Comparison of ENCODE assay signal across 1 cellular context in the genomic region with DNA sequence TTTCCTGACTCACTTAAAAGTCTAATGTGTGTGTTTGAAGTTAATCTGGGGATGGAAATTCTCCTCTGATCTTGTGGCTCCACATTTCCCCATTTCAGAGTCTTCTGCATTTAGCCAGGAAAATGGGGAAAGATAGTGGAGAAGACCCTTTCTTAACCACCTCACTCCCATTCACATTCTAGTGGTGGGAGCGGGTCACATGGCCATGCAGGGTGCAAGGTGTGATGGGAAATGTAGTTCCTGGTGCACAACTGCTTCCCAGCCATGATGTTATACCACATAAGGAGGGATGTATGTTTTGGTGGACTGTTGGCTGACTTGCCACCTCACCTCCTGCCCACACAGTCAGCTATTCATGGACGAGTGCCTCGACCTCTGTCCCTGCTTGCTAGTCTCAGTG.
TF ChIP-seq lines count a peak whose summit lies in the region.

No MANE protein-coding gene starts in this region.

TF ChIP-seq in IMR-90, 13 proteins besides CTCF, POLR2A, EP300 and RAD21:
- TF ChIP-seq, protein P1, sequence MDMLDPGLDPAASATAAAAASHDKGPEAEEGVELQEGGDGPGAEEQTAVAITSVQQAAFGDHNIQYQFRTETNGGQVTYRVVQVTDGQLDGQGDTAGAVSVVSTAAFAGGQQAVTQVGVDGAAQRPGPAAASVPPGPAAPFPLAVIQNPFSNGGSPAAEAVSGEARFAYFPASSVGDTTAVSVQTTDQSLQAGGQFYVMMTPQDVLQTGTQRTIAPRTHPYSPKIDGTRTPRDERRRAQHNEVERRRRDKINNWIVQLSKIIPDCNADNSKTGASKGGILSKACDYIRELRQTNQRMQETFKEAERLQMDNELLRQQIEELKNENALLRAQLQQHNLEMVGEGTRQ (IDR thresholded peaks at IDR 0.05; ENCODE audit: low read depth, low read length): peak; percentile 91
- TF ChIP-seq, protein P2, sequence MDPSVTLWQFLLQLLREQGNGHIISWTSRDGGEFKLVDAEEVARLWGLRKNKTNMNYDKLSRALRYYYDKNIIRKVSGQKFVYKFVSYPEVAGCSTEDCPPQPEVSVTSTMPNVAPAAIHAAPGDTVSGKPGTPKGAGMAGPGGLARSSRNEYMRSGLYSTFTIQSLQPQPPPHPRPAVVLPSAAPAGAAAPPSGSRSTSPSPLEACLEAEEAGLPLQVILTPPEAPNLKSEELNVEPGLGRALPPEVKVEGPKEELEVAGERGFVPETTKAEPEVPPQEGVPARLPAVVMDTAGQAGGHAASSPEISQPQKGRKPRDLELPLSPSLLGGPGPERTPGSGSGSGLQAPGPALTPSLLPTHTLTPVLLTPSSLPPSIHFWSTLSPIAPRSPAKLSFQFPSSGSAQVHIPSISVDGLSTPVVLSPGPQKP (IDR thresholded peaks at IDR 0.05; ENCODE audit: borderline replicate concordance, low read depth, low read length): no peak
- TF ChIP-seq RFX5 (IDR thresholded peaks at IDR 0.05; ENCODE audit: low read depth, low read length) (no peak), BHLHE40 (IDR thresholded peaks at IDR 0.05; ENCODE audit: low read depth, low read length) (no peak), MAFK (IDR thresholded peaks at IDR 0.05; ENCODE audit: low read depth, low read length) (no peak), SMC3 (IDR thresholded peaks at IDR 0.05; ENCODE audit: low read depth, low read length) (no peak)
TF ChIP-seq in IMR-90: peak in this region for 1.
